ENCODE assay signal across 13 cellular contexts in the genomic region with DNA sequence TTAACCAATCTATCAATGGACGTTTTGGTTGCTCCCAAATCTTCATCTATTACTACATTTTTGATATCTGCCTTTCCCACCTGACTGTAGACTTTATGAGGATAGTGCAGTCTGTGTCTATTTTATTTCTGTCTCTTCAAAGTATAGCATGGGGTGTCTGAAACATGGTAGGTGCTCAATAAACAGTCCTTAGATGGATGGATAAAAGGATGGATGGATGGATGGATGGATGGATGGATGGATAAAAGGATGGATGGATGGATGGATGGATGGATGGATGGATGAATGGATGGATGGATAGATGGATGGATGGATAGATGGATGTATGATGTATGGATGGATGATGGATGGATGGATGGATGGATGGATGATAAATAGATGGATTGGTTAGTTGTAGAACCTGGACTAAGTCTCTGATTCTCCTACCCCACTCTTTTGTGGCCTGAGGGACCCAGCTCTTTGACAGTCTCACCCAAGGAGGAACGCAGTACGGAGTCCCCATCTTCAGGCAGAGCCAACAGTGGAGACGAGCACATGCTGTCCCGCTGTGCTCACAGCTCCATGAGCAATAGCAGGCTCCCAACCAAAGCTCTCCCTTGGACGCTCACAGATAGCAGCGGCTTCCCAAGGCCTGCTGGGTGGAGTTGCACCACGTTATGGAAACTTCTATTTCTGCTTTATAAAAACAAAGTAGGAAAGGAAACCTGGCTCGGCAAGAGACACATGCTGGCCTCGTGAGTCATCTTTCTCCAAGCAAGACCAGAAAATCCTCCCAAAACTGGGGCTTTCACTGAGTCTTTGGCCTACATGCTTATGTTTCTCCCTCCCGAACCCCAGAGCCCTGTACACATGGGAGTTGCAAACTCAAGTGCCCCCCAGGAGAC.
DNase-seq lines count a peak whose midpoint lies in the region; ATAC-seq and TF ChIP-seq lines count a peak whose summit lies in the region.
"Had no signal": no experiment of that assay in that cellular context is flagged by ENCODE, and none has a peak within 500 bp of the region (broad histone marks: within the 10 kb centered on the region; RNA-seq: fewer than 3 reads in every experiment).

No MANE protein-coding gene starts in this region.

- peaks cover 7 to 46% (median 18%) of the 10 kb centered on the region in 3 donors for H3K4me1 ChIP-seq in esophagus squamous epithelium

- H3K4me3 ChIP-seq in esophagus squamous epithelium: no peak overlapping the region

- H3K36me3 ChIP-seq in esophagus squamous epithelium: no peaks in the 10 kb centered on the region
- H3K36me3 ChIP-seq: BE2C had no signal

- no peaks in the 10 kb centered on the region for H3K9me3 ChIP-seq in esophagus squamous epithelium
- H3K9me3 ChIP-seq: BE2C had no signal

- H3K27me3 Mint-ChIP-seq in natural killer cell treated with Interleukin-12 subunit alpha and Interleukin-12 subunit beta and Interleukin-15 and Interleukin-18, amount 100 ng/mL, for 72 hours: peaks cover 31 to 32% of the 10 kb centered on the region in 2 donors

- no peaks in the 10 kb centered on the region for H3K9me3 Mint-ChIP-seq in natural killer cell treated with Interleukin-12 subunit alpha and Interleukin-12 subunit beta and Interleukin-15 and Interleukin-18, amount 100 ng/mL, for 72 hours

- no peaks in the 10 kb centered on the region for H3K4me1 Mint-ChIP-seq in natural killer cell treated with Interleukin-12 subunit alpha and Interleukin-12 subunit beta and Interleukin-15 and Interleukin-18, amount 100 ng/mL, for 72 hours (ENCODE audit: low read depth in 2 of 2)

- no peak for ATAC-seq in natural killer cell treated with Interleukin-12 subunit alpha and Interleukin-12 subunit beta and Interleukin-15 and Interleukin-18, amount 100 ng/mL, for 72 hours

- 32 to 41% methylated on average over 9 of the region's 11 CpGs for WGBS in esophagus squamous epithelium, 2 donors

- H3K4me3 Mint-ChIP-seq in natural killer cell treated with Interleukin-12 subunit alpha and Interleukin-12 subunit beta and Interleukin-15 and Interleukin-18, amount 100 ng/mL, for 72 hours: no peak overlapping the region

- H3K36me3 Mint-ChIP-seq in natural killer cell treated with Interleukin-12 subunit alpha and Interleukin-12 subunit beta and Interleukin-15 and Interleukin-18, amount 100 ng/mL, for 72 hours: no peaks in the 10 kb centered on the region

- TF ChIP-seq POLR2A in esophagus squamous epithelium (IDR thresholded peaks at IDR 0.05): no peak

- TF ChIP-seq CTCF in esophagus squamous epithelium (IDR thresholded peaks at IDR 0.05): no peak

- H3K27ac Mint-ChIP-seq in natural killer cell treated with Interleukin-12 subunit alpha and Interleukin-12 subunit beta and Interleukin-15 and Interleukin-18, amount 100 ng/mL, for 72 hours: no peak overlapping the region

- intact Hi-C loops in esophagus squamous epithelium (cut with DNase I): no loop called here

- peak overlapping the region in 3 of 4 donors; percentile 61 to 72 (median 67) for H3K27ac ChIP-seq in esophagus squamous epithelium

- H3K27me3 ChIP-seq in esophagus squamous epithelium: peaks cover 0 to 16% (median 0%) of the 10 kb centered on the region in 4 donors

- DNase-seq in A172 (ENCODE audit: low spot score) (peak; percentile 43), NCI-H226 (peak; percentile 74), esophagus squamous epithelium (lab: John Stamatoyannopoulos, UW) (no peak), occipital lobe (lab: John Stamatoyannopoulos, UW) (peak; percentile 44), ecto neural progenitor cell (ENCODE audit: low spot score) (no peak), NCI-H1694 treated with DMSO at 0.1 percent for 48 hours (lab: John Stamatoyannopoulos, UW) (no peak), NCI-H69 (lab: John Stamatoyannopoulos, UW) (no peak)
- no peak for DNase-seq in natural killer cell treated with Interleukin-12 subunit alpha and Interleukin-12 subunit beta and Interleukin-15 and Interleukin-18, amount 100 ng/mL, for 72 hours (ENCODE audit: low spot score)
- DNase-seq: activated gamma-delta T cell, BE2C, erythroblast, NCI-H748 treated with DMSO at 0.1 percent for 48 hours, T1000 had no signal

Comparison
In these comparisons a context has a peak if more than half of its experiments do, and no peak if none do; other contexts are left out.
1. DNase-seq: peak in A172 (single experiment), NCI-H226 (single experiment) and occipital lobe (single experiment); none in esophagus squamous epithelium (single experiment), ecto neural progenitor cell (single experiment), NCI-H1694 treated with DMSO at 0.1 percent for 48 hours (single experiment), natural killer cell treated with Interleukin-12 subunit alpha and Interleukin-12 subunit beta and Interleukin-15 and Interleukin-18, amount 100 ng/mL, for 72 hours (single experiment) and NCI-H69 (single experiment).